ENCODE assay signal across 8 cellular contexts in the genomic region with DNA sequence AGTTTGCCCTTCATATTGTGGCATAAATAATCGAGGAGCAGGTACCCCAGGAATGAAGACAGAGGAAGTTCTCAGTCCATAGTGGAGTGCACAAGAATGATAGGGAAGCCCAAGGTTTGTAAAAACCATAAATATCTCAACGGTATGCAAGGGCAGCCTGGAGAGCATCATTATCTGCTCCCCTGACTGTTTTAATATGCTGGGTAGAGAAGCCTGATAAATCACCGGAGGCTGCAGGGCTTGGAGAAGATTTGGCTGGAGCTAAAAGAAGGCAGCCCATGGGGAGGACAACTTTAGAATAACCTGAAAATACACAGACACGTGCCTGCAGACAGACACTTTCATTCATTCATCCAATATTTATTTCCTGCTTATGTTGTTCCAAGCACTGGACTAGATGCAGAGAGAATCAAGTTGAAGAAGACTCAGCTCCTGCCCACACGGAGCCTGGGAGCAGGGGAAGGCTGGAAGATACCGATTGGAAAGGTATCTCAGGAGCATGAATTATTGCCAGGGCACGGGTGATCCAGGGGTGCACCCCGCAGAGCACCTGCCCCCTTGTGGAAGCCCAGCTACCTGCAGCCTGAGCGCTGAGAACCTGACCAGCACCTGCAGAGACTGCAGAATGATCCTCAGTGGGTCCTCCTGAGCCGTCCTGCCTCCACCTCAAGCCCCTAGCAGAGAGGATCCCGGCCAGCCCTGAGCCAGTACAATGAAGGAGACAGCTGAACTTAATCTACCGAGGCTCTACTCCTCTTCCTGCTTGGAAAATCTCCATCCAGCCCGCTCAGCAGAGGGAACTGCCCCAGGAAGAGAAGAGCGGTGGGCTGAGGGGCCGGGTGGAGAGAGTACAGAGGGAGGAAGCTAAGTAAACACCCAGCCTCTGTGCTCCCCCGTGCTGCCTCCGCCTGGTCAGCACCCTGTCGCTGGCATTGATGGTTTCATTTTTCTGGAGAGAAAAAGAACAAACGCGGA.
DNase-seq lines count a peak whose midpoint lies in the region; ATAC-seq and TF ChIP-seq lines count a peak whose summit lies in the region.

No MANE protein-coding gene starts in this region.

- H3K79me2 ChIP-seq in HCT116 (ENCODE audit: insufficient read depth, low read length) (no peaks in the 10 kb centered on the region), trophoblast cell (ENCODE audit: control insufficient read depth, insufficient read depth, low read length, poor library complexity) (no peaks in the 10 kb centered on the region)

- RAD21 ChIA-PET in HCT116 (lab: Charles Lee; ENCODE audit: low non-redundant PET in 1 of 2, low total read pairs in 2 of 2, uncharacterized antibody in 2 of 2, unreplicated experiment in 2 of 2), result no interaction called here

- CTCF ChIA-PET in HCT116 (lab: Charles Lee), result interaction anchor here (0.6 to 2.0 kb wide), 13 partner anchors 10 to 569 kb away, joined by 3 to 10 read pairs (median 5); no protein-coding TSS in a partner anchor

- peak; percentile 70 for TF ChIP-seq RAD21 in HCT116 (IDR thresholded peaks at IDR 0.05; ENCODE audit: low read depth)

- 23% methylated on average over 20 of the region's 20 CpGs for WGBS in esophagus muscularis mucosa
- no CpG with 5 or more reads among the region's 20 CpGs for WGBS in trophoblast cell (ENCODE audit: extremely low coverage, insufficient coverage, insufficient read length)

- TF ChIP-seq EP300 in esophagus muscularis mucosa (IDR thresholded peaks at IDR 0.05), result no peak

- no peaks in the 10 kb centered on the region for H3K36me3 ChIP-seq in HCT116 (ENCODE audit: control insufficient read depth in 1 of 2, insufficient read depth in 2 of 2, low read length in 2 of 2)
- H3K36me3 ChIP-seq in esophagus muscularis mucosa, result no peaks in the 10 kb centered on the region
- no peaks in the 10 kb centered on the region for H3K36me3 ChIP-seq in trophoblast cell (ENCODE audit: control insufficient read depth in 1 of 2, insufficient read depth in 2 of 2, low read length in 2 of 2)
- no peaks in the 10 kb centered on the region for H3K36me3 ChIP-seq in uterus

- H3K4me1 ChIP-seq in HCT116 (ENCODE audit: control insufficient read depth in 1 of 2, insufficient read depth in 2 of 2, low read length in 2 of 2) (no peaks in the 10 kb centered on the region), esophagus muscularis mucosa (peaks cover 0 to 7% (median 2%) of the 10 kb centered on the region in 4 donors), trophoblast cell (ENCODE audit: control insufficient read depth in 1 of 2, insufficient read depth in 2 of 2, low read length in 2 of 2) (no peaks in the 10 kb centered on the region), uterus (no peaks in the 10 kb centered on the region)

- H3K4me3 ChIP-seq in HCT116 (replicated peaks in 1 of 2; ENCODE audit: low read depth in 1 of 2, low read length in 2 of 2) (no peak overlapping the region), esophagus muscularis mucosa (peak overlapping the region in 2 of 4 donors; percentile 14 to 25), trophoblast cell (ENCODE audit: low read depth, low read length) (no peak overlapping the region), uterus (no peak overlapping the region)

- no peaks in the 10 kb centered on the region for H3K9me2 ChIP-seq in HCT116 (ENCODE audit: insufficient read depth)

- H3K18ac ChIP-seq in trophoblast cell (ENCODE audit: low read length), result no peak overlapping the region

- peak; percentile 10 for DNase-seq in Caki2 (ENCODE audit: low read depth)
- DNase-seq in HCT116 (ENCODE audit: low read depth, low spot score), result peak; percentile 35
- DNase-seq in NCI-H526 treated with DMSO at 0.1 percent for 48 hours (lab: John Stamatoyannopoulos, UW), result peak; percentile 98
- DNase-seq in activated CD8-positive, alpha-beta memory T cell treated with anti-CD3 and anti-CD28 coated beads for 48 hours (ENCODE audit: low read depth in 2 of 3, low spot score in 2 of 3), result peak; percentile 23 to 34 (median 26)
- DNase-seq in esophagus muscularis mucosa (ENCODE audit: extremely low spot score), result no peak
- DNase-seq in trophoblast cell, result peak; percentile 25 to 54
- peak; percentile 17 to 24 for DNase-seq in uterus

- H4K12ac ChIP-seq in trophoblast cell (ENCODE audit: low read depth, low read length), result no peak overlapping the region

- H2AK5ac ChIP-seq in trophoblast cell (ENCODE audit: low read length), result no peak overlapping the region

- no peak overlapping the region for H3K27ac ChIP-seq in HCT116 (ENCODE audit: low read depth, low read length)
- no peak overlapping the region for H3K27ac ChIP-seq in esophagus muscularis mucosa (replicated peaks in 1 of 4)
- no peak overlapping the region for H3K27ac ChIP-seq in trophoblast cell (ENCODE audit: low read depth, low read length)
- no peak overlapping the region for H3K27ac ChIP-seq in uterus

- POLR2A ChIA-PET in HCT116 (lab: Charles Lee), result no interaction called here

- H3K9me3 ChIP-seq in HCT116 (ENCODE audit: control insufficient read depth in 1 of 2, insufficient read depth in 1 of 2, low read depth in 1 of 2, low read length in 2 of 2) (no peaks in the 10 kb centered on the region), esophagus muscularis mucosa (no peaks in the 10 kb centered on the region), trophoblast cell (ENCODE audit: insufficient read depth, low read depth, low read length) (no peaks in the 10 kb centered on the region), uterus (no peaks in the 10 kb centered on the region)

- ATAC-seq in HCT116, result peak; percentile 99
- ATAC-seq in GM21723 (IDR thresholded peaks at IDR 0.05; ENCODE audit: unreplicated experiment), result no peak

- TF ChIP-seq POLR2A in HCT116 (IDR thresholded peaks at IDR 0.05; ENCODE audit: borderline replicate concordance, extremely low read depth, insufficient read depth, insufficient read length), result no peak
- no peak for TF ChIP-seq POLR2A in esophagus muscularis mucosa (IDR thresholded peaks at IDR 0.05; ENCODE audit: low read depth)
- TF ChIP-seq POLR2A in uterus (IDR thresholded peaks at IDR 0.05), result no peak

- BruUV-seq in HCT116 (replicated peaks; lab: Mats Ljungman, UMichigan), result no TSS peak

- H4K20me1 ChIP-seq in HCT116 (ENCODE audit: insufficient read depth), result no peaks in the 10 kb centered on the region

- no peak overlapping the region for H4K91ac ChIP-seq in trophoblast cell (ENCODE audit: low read depth, low read length)

- no peaks in the 10 kb centered on the region for H3K79me1 ChIP-seq in trophoblast cell (ENCODE audit: low read length)

- no peak overlapping the region for H3K14ac ChIP-seq in trophoblast cell (ENCODE audit: low read length)

- no peak overlapping the region for H2BK12ac ChIP-seq in trophoblast cell (ENCODE audit: low read length)

- no peak overlapping the region for H3K9ac ChIP-seq in HCT116 (ENCODE audit: low read length)
- no peak overlapping the region for H3K9ac ChIP-seq in trophoblast cell (ENCODE audit: low read length)

- no peak overlapping the region for H4K8ac ChIP-seq in trophoblast cell (ENCODE audit: low read depth, low read length)

- H3K27me3 ChIP-seq in HCT116 (ENCODE audit: insufficient read depth, low read length), result peaks cover 8% of the 10 kb centered on the region; the same call in 1 of the 2 replicates
- peaks cover 0 to 52% (median 0%) of the 10 kb centered on the region in 4 donors for H3K27me3 ChIP-seq in esophagus muscularis mucosa
- H3K27me3 ChIP-seq in trophoblast cell (ENCODE audit: insufficient read depth, low read length), result no peaks in the 10 kb centered on the region
- peaks cover 0 to 8% of the 10 kb centered on the region in 2 donors for H3K27me3 ChIP-seq in uterus

- no peak overlapping the region for H2BK5ac ChIP-seq in trophoblast cell (ENCODE audit: low read depth, low read length, poor library complexity)

- H3K4me2 ChIP-seq in HCT116 (ENCODE audit: low read length) (no peak overlapping the region), trophoblast cell (ENCODE audit: low read length) (no peak overlapping the region)

- H2AFZ ChIP-seq in HCT116 (ENCODE audit: low read depth, low read length, poor library complexity, severe bottlenecking) (no peak overlapping the region), trophoblast cell (ENCODE audit: insufficient read depth, low read length, poor library complexity) (no peak overlapping the region)

- intact Hi-C loops in HCT116 (cut with micrococcal nuclease), result loop anchor here (1.0 to 10.0 kb wide), 4 partner anchors 178 to 569 kb away; no protein-coding TSS in a partner anchor
- intact Hi-C loops in esophagus muscularis mucosa (cut with DNase I), result no loop called here
- intact Hi-C loops in uterus (cut with DNase I; ENCODE audit: low total_unique reads), result no loop called here

- no peak overlapping the region for H3K4ac ChIP-seq in trophoblast cell (ENCODE audit: low read depth, low read length)

- H3K23ac ChIP-seq in trophoblast cell (ENCODE audit: low read length), result no peak overlapping the region

- TF ChIP-seq CTCF in HCT116 (IDR thresholded peaks at IDR 0.05 in 2 of 3, conservative IDR thresholded peaks at IDR 0.05 in 1 of 3; ENCODE audit: borderline replicate concordance in 1 of 3, insufficient read depth in 1 of 3, low read depth in 2 of 3, low read length in 2 of 3), result peak; percentile 49 to 99 (median 93)
- TF ChIP-seq CTCF in esophagus muscularis mucosa (IDR thresholded peaks at IDR 0.05), result peak in 2 of 3 experiments; percentile 38 to 58
- TF ChIP-seq CTCF in uterus (IDR thresholded peaks at IDR 0.05), result peak in 3 of 4 experiments; percentile 17 to 37 (median 19)

- in situ Hi-C loops in Caki2 (cut with HindIII; ENCODE audit: low pct_unique_long_range_greater_than_20kb, low sequenced_read_pairs), result no loop called here

- no peak overlapping the region for H2BK120ac ChIP-seq in trophoblast cell (ENCODE audit: insufficient read depth, low read length, poor library complexity)

TF ChIP-seq in HCT116, 20 proteins besides CTCF, POLR2A, EP300 and RAD21 (continues in another document):
- TF ChIP-seq ZNF274 (IDR thresholded peaks at IDR 0.05; ENCODE audit: low read depth, low read length) (no peak), POLR2AphosphoS5 (IDR thresholded peaks at IDR 0.05; ENCODE audit: low read depth, low read length) (no peak), SIN3A (IDR thresholded peaks at IDR 0.05; ENCODE audit: low read depth) (no peak), ELF1 (IDR thresholded peaks at IDR 0.05; ENCODE audit: borderline replicate concordance, low read depth) (no peak), SRF (IDR thresholded peaks at IDR 0.05; ENCODE audit: low read depth) (no peak), CEBPB (IDR thresholded peaks at IDR 0.05; ENCODE audit: low read depth) (no peak), YY1 (IDR thresholded peaks at IDR 0.05; ENCODE audit: extremely low read depth, insufficient replicate concordance, low read depth, low read length) (no peak)
- TF ChIP-seq, protein P1, sequence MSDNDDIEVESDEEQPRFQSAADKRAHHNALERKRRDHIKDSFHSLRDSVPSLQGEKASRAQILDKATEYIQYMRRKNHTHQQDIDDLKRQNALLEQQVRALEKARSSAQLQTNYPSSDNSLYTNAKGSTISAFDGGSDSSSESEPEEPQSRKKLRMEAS (IDR thresholded peaks at IDR 0.05), result no peak
- TF ChIP-seq, protein P2, sequence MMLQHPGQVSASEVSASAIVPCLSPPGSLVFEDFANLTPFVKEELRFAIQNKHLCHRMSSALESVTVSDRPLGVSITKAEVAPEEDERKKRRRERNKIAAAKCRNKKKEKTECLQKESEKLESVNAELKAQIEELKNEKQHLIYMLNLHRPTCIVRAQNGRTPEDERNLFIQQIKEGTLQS (IDR thresholded peaks at IDR 0.05), result no peak

Comparison
In these comparisons a context has a peak if more than half of its experiments do, and no peak if none do; other contexts are left out.
1. CTCF ChIP-seq: peak in every context shown above with its lines; median percentile 93 in HCT116; 48 in esophagus muscularis mucosa; 19 in uterus.